Comparison of ENCODE assay signal across 21 cellular contexts in genomic region chr7:6649241-6649961, GRCh38.
"Had no signal": no experiment of that assay in that cellular context is flagged by ENCODE, and none has a peak within 500 bp of the region (broad histone marks: within the 10 kb centered on the region; RNA-seq: fewer than 3 reads in every experiment).

No MANE protein-coding gene starts in this region.

- H3K36me3 ChIP-seq: ovary had no signal

- DNase-seq: activated CD4-positive, alpha-beta memory T cell treated with anti-CD3 and anti-CD28 coated beads for 36 hours; activated CD4-positive, alpha-beta T cell treated with anti-CD3 and anti-CD28 coated beads for 36 hours; activated T-cell treated with anti-CD3 and anti-CD28 coated beads, Interleukin-2, amount 50 U/mL, for 24 hours; caudate nucleus; colonic mucosa; effector CD4-positive, alpha-beta T cell; foreskin keratinocyte; glutamatergic neuron; left colon; midbrain; stimulated activated CD4-positive, alpha-beta T cell treated with anti-CD3 and anti-CD28 coated beads, Interleukin-12 subunit alpha, Interleukin-12 subunit beta, amount 100 ng/mL, for 4 hours; T-helper 17 cell; WERI-Rb-1 had no signal

- H3K9me3 Mint-ChIP-seq: activated naive CD4-positive, alpha-beta T cell treated with anti-CD3 and anti-CD28 coated beads, Interleukin-2, amount 50 U/mL, for 24 hours; stimulated activated memory B cell treated with anti-CD40 and anti-IgM and Interleukin-4, amounts not matched to agents 10 μg/mL and 1 μg/mL and 100 μg/mL, for 72 hours had no signal

- H3K27me3 ChIP-seq: colonic mucosa, foreskin keratinocyte, ovary, tibial artery, vagina had no signal

- H3K27me3 Mint-ChIP-seq: activated CD4-positive, alpha-beta memory T cell treated with anti-CD3 and anti-CD28 coated beads for 36 hours; activated CD4-positive, alpha-beta T cell treated with anti-CD3 and anti-CD28 coated beads for 36 hours; activated naive CD4-positive, alpha-beta T cell treated with anti-CD3 and anti-CD28 coated beads, Interleukin-2, amount 50 U/mL, for 24 hours; activated T-cell treated with anti-CD3 and anti-CD28 coated beads, Interleukin-2, amount 50 U/mL, for 24 hours; stimulated activated memory B cell treated with anti-CD40 and anti-IgM and Interleukin-4, amounts not matched to agents 10 μg/mL and 1 μg/mL and 100 μg/mL, for 72 hours; T-helper 17 cell had no signal

- ATAC-seq: activated CD4-positive, alpha-beta T cell treated with anti-CD3 and anti-CD28 coated beads for 36 hours; foreskin keratinocyte; left colon; sciatic nerve; stimulated activated memory B cell treated with anti-CD40 and anti-IgM and Interleukin-4, amounts not matched to agents 10 μg/mL and 1 μg/mL and 100 μg/mL, for 72 hours; T-helper 17 cell had no signal

- H3K27ac Mint-ChIP-seq: activated CD4-positive, alpha-beta memory T cell treated with anti-CD3 and anti-CD28 coated beads for 36 hours; activated CD4-positive, alpha-beta T cell treated with anti-CD3 and anti-CD28 coated beads for 36 hours; activated naive CD4-positive, alpha-beta T cell treated with anti-CD3 and anti-CD28 coated beads, Interleukin-2, amount 50 U/mL, for 24 hours; activated T-cell treated with anti-CD3 and anti-CD28 coated beads, Interleukin-2, amount 50 U/mL, for 24 hours; stimulated activated memory B cell treated with anti-CD40 and anti-IgM and Interleukin-4, amounts not matched to agents 10 μg/mL and 1 μg/mL and 100 μg/mL, for 72 hours; T-helper 17 cell had no signal

- H3K4me3 ChIP-seq: colonic mucosa, lung, ovary, tibial artery, vagina had no signal

- H3K4me1 Mint-ChIP-seq: activated CD4-positive, alpha-beta T cell treated with anti-CD3 and anti-CD28 coated beads for 36 hours; activated naive CD4-positive, alpha-beta T cell treated with anti-CD3 and anti-CD28 coated beads, Interleukin-2, amount 50 U/mL, for 24 hours; neural crest cell; stimulated activated memory B cell treated with anti-CD40 and anti-IgM and Interleukin-4, amounts not matched to agents 10 μg/mL and 1 μg/mL and 100 μg/mL, for 72 hours had no signal

- H3K4me3 Mint-ChIP-seq: activated CD4-positive, alpha-beta memory T cell treated with anti-CD3 and anti-CD28 coated beads for 36 hours; activated CD4-positive, alpha-beta T cell treated with anti-CD3 and anti-CD28 coated beads for 36 hours; activated naive CD4-positive, alpha-beta T cell treated with anti-CD3 and anti-CD28 coated beads, Interleukin-2, amount 50 U/mL, for 24 hours; activated T-cell treated with anti-CD3 and anti-CD28 coated beads, Interleukin-2, amount 50 U/mL, for 24 hours; neural crest cell; stimulated activated memory B cell treated with anti-CD40 and anti-IgM and Interleukin-4, amounts not matched to agents 10 μg/mL and 1 μg/mL and 100 μg/mL, for 72 hours; T-helper 17 cell had no signal
